ENCODE assay signal across 9 cellular contexts in the genomic region with DNA sequence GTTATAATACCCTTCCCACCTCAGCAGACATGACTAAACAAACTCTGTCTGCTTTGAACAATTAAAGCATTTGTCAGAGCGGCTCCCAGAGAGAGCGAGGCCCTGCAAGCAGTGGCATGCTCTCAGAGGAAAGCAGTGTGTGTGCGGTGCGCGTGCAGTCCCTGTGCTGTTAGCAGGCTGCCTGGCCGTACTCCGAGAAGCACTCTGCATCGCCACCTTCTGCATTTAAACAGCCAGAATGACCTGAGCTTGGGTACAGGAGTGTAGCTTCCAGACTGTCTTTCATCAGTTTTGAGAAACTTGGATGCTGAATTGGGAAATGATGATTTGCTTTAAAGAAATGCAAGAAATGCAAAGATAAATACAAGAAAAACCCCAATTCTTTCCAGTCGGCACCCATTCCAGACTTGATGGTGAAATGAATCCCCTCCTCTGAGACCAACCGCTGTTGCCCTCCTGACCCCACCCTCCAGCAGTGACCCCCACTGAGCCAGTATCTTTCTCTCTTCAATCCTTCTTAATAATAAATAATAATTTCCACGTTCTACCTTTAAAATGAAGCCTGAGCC.
DNase-seq lines count a peak whose midpoint lies in the region; ATAC-seq and TF ChIP-seq lines count a peak whose summit lies in the region.
"Had no signal": no experiment of that assay in that cellular context is flagged by ENCODE, and none has a peak within 500 bp of the region (broad histone marks: within the 10 kb centered on the region; RNA-seq: fewer than 3 reads in every experiment).

No MANE protein-coding gene starts in this region.

- H3K4me3 Mint-ChIP-seq in osteocyte (ENCODE audit: unreplicated experiment) = no peak overlapping the region

- no peak overlapping the region for H3K9ac ChIP-seq in trophoblast cell (ENCODE audit: low read length)

- H3K9me3 ChIP-seq in trophoblast cell (ENCODE audit: insufficient read depth, low read depth, low read length) = peaks cover 2% of the 10 kb centered on the region

- peaks cover 64% of the 10 kb centered on the region for H3K4me1 Mint-ChIP-seq in osteocyte (ENCODE audit: unreplicated experiment)

- H2BK12ac ChIP-seq in trophoblast cell (ENCODE audit: low read length) = no peak overlapping the region

- H2AK5ac ChIP-seq in trophoblast cell (ENCODE audit: low read length) = no peak overlapping the region

- H3K79me1 ChIP-seq in trophoblast cell (ENCODE audit: low read length) = peaks cover 2% of the 10 kb centered on the region

- peaks cover 5% of the 10 kb centered on the region in 2 experiments for H3K4me1 ChIP-seq in trophoblast cell (ENCODE audit: control insufficient read depth in 1 of 2, insufficient read depth in 2 of 2, low read length in 2 of 2)

- no peak overlapping the region for H3K27ac ChIP-seq in trophoblast cell (ENCODE audit: low read depth, low read length)

- ATAC-seq in HG02610 (IDR thresholded peaks at IDR 0.05; ENCODE audit: unreplicated experiment) = no peak
- ATAC-seq in HG03354 (IDR thresholded peaks at IDR 0.05; ENCODE audit: poor library complexity, severe bottlenecking, unreplicated experiment) = no peak

- H3K4ac ChIP-seq in trophoblast cell (ENCODE audit: low read depth, low read length) = no peak overlapping the region

- no peak overlapping the region for H2AFZ ChIP-seq in trophoblast cell (ENCODE audit: insufficient read depth, low read length, poor library complexity)

- H3K4me3 ChIP-seq in fibroblast of pulmonary artery (replicated peaks; ENCODE audit: low read depth, low read length) (no peak overlapping the region), trophoblast cell (ENCODE audit: low read depth, low read length) (no peak overlapping the region)

- no peak overlapping the region for H2BK5ac ChIP-seq in trophoblast cell (ENCODE audit: low read depth, low read length, poor library complexity)

- TF ChIP-seq CTCF in fibroblast of pulmonary artery (IDR thresholded peaks at IDR 0.05; ENCODE audit: low read length, missing control alignments) = peak; percentile 30
- peak; percentile 52 for TF ChIP-seq CTCF in osteocyte (IDR thresholded peaks at IDR 0.05)

- H3K27ac Mint-ChIP-seq in osteocyte (ENCODE audit: unreplicated experiment) = peak overlapping the region; percentile 87

- peak; percentile 81 for DNase-seq in DMS 273 (lab: John Stamatoyannopoulos, UW; ENCODE audit: unreplicated experiment)
- DNase-seq in NCI-H69 (lab: John Stamatoyannopoulos, UW) = peak; percentile 93
- DNase-seq in fibroblast of pulmonary artery (ENCODE audit: low read depth) = peak; percentile 94
- DNase-seq in osteocyte (ENCODE audit: extremely low spot score, unreplicated experiment) = peak; percentile 90
- DNase-seq in trophoblast cell = no peak
- no peak for DNase-seq in NCI-H1092 treated with DMSO at 0.1 percent for 48 hours (lab: John Stamatoyannopoulos, UW)
- DNase-seq: T-helper 2 cell had no signal

- 100% methylated on average over 1 of the region's 11 CpGs for WGBS in trophoblast cell (ENCODE audit: extremely low coverage, insufficient coverage, insufficient read length)

- no peak overlapping the region for H3K18ac ChIP-seq in trophoblast cell (ENCODE audit: low read length)

- no peaks in the 10 kb centered on the region for H3K36me3 ChIP-seq in trophoblast cell (ENCODE audit: control insufficient read depth in 1 of 2, insufficient read depth in 2 of 2, low read length in 2 of 2)

- no peak overlapping the region for H4K91ac ChIP-seq in trophoblast cell (ENCODE audit: low read depth, low read length)

- H3K14ac ChIP-seq in trophoblast cell (ENCODE audit: low read length) = no peak overlapping the region

- H3K27me3 Mint-ChIP-seq in osteocyte (ENCODE audit: unreplicated experiment) = no peaks in the 10 kb centered on the region

- H3K36me3 Mint-ChIP-seq in osteocyte (ENCODE audit: unreplicated experiment) = peaks cover 3% of the 10 kb centered on the region

- H3K27me3 ChIP-seq in trophoblast cell (ENCODE audit: insufficient read depth, low read length) = no peaks in the 10 kb centered on the region

- no peaks in the 10 kb centered on the region for H3K9me3 Mint-ChIP-seq in osteocyte (ENCODE audit: unreplicated experiment)

- H3K79me2 ChIP-seq in trophoblast cell (ENCODE audit: control insufficient read depth, insufficient read depth, low read length, poor library complexity) = no peaks in the 10 kb centered on the region

- no peak overlapping the region for H4K12ac ChIP-seq in trophoblast cell (ENCODE audit: low read depth, low read length)

- no peak overlapping the region for H3K23ac ChIP-seq in trophoblast cell (ENCODE audit: low read length)

- H4K8ac ChIP-seq in trophoblast cell (ENCODE audit: low read depth, low read length) = no peak overlapping the region

- H3K4me2 ChIP-seq in trophoblast cell (ENCODE audit: low read length) = no peak overlapping the region

- no peak overlapping the region for H2BK120ac ChIP-seq in trophoblast cell (ENCODE audit: insufficient read depth, low read length, poor library complexity)

Comparison
In these comparisons a context has a peak if more than half of its experiments do, and no peak if none do; other contexts are left out.
1. DNase-seq: peak in DMS 273 (single experiment), NCI-H69 (single experiment), fibroblast of pulmonary artery (single experiment) and osteocyte (single experiment); none in trophoblast cell (0 of 2) and NCI-H1092 treated with DMSO at 0.1 percent for 48 hours (single experiment).